In the genomic region with DNA sequence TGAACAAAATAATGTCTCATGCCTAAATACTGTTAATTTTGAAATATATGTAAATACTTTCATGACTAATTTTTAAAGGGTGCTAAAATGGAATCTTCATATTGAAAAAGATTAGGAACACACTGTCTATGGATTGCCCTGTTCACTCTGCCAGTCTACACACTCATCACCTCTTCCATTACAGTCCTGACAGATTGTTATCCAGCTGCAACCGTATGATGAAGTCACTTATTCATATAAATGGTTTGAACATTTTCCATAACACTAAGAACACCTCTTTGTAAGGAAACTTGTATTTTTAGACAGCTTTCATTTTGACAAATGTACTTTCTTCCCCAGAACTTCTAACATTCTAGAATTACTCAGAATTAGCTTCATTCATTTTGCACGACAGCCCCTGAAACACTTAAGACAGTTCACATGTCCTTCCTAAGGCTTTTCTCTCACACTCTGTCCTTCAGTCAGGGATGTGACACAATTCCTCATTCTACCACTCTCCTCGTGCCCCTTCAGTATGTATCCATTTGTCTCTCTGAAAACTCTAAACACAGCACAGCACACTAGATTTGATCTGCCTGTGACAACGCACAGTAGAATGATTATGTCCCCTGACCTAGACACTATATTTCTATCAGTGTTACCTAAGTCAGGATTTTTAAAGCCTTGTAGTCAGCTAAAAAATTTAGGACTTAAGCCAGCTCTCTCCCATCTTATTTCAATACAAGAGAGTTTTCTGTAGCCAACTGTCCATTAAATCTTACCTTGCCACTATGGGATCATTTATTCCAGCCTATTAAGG, we compare ENCODE assay signal across 14 cellular contexts.
"Had no signal": no experiment of that assay in that cellular context is flagged by ENCODE, and none has a peak within 500 bp of the region (broad histone marks: within the 10 kb centered on the region; RNA-seq: fewer than 3 reads in every experiment).

No MANE protein-coding gene starts in this region.

- H3K4me1 ChIP-seq: adrenal gland, gastroesophageal sphincter, lower lobe of right lung, sigmoid colon, transverse colon, vagina had no signal

- H3K9me3 Mint-ChIP-seq: stimulated activated memory B cell treated with anti-CD40 and anti-IgM and Interleukin-4, amounts not matched to agents 10 μg/mL and 1 μg/mL and 100 μg/mL, for 72 hours had no signal

- H3K27ac ChIP-seq: adrenal gland, gastroesophageal sphincter, lower lobe of right lung, ovary, sigmoid colon, transverse colon, vagina had no signal

- H3K4me3 Mint-ChIP-seq: stimulated activated memory B cell treated with anti-CD40 and anti-IgM and Interleukin-4, amounts not matched to agents 10 μg/mL and 1 μg/mL and 100 μg/mL, for 72 hours had no signal

- H3K36me3 ChIP-seq: ovary had no signal

- ATAC-seq: gastroesophageal sphincter; left colon; lower lobe of right lung; stimulated activated memory B cell treated with anti-CD40 and anti-IgM and Interleukin-4, amounts not matched to agents 10 μg/mL and 1 μg/mL and 100 μg/mL, for 72 hours had no signal

- H3K4me3 ChIP-seq: adrenal gland, gastroesophageal sphincter, lower lobe of right lung, ovary, sigmoid colon, transverse colon, vagina had no signal

- DNase-seq: activated CD4-positive, CD25-positive, alpha-beta regulatory T cell treated with anti-CD3 and anti-CD28 coated beads, Interleukin-2, amount 50 U/mL, for 72 hours; activated CD8-positive, alpha-beta memory T cell treated with anti-CD3 and anti-CD28 coated beads for 24 hours; activated naive CD4-positive, alpha-beta T cell treated with Interleukin-2 at 50 U/mL for 16 hours; adrenal gland; left colon; lower lobe of right lung; ovary; sigmoid colon; SK-N-SH; substantia nigra; transverse colon had no signal

- H3K27ac Mint-ChIP-seq: stimulated activated memory B cell treated with anti-CD40 and anti-IgM and Interleukin-4, amounts not matched to agents 10 μg/mL and 1 μg/mL and 100 μg/mL, for 72 hours had no signal

- H3K27me3 ChIP-seq: adrenal gland, gastroesophageal sphincter, ovary, sigmoid colon, transverse colon, vagina had no signal

- H3K9me3 ChIP-seq: adrenal gland, gastroesophageal sphincter, lower lobe of right lung, ovary, sigmoid colon, SK-N-SH, transverse colon, vagina had no signal

- H3K4me1 Mint-ChIP-seq: stimulated activated memory B cell treated with anti-CD40 and anti-IgM and Interleukin-4, amounts not matched to agents 10 μg/mL and 1 μg/mL and 100 μg/mL, for 72 hours had no signal

- H3K27me3 Mint-ChIP-seq: stimulated activated memory B cell treated with anti-CD40 and anti-IgM and Interleukin-4, amounts not matched to agents 10 μg/mL and 1 μg/mL and 100 μg/mL, for 72 hours had no signal
